In the genomic region with DNA sequence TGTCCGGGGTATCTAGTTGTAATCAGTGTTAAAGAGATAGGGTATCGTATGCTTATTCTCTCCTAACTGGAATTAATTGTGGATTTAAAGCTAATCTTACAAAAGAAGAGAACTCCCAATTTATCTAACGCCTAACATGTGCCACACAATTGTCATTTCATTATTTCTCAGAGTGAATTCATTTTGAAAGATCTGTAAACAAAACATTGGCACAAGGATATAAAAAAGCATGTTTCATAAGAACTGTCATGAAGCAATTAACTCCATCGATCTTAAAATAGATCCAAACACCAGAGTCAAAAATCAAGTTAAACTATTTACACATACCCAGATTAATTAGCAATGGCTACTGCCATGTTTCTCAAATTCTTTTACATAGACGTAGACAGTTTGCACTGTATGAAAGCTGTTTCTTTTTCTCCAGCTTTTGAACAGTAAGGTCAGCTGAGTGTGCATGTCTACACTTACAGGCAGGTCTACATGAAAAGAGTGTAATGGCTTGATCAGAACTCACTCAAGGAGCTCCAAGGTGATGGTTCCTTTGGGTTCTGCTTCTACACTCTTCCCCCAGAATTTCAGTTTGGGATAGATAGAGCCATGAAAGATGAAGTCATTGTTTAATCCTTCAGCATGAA, we compare ENCODE assay signal across 10 cellular contexts.
"Had no signal": no experiment of that assay in that cellular context is flagged by ENCODE, and none has a peak within 500 bp of the region (broad histone marks: within the 10 kb centered on the region; RNA-seq: fewer than 3 reads in every experiment).

No MANE protein-coding gene starts in this region.

- H3K9me3 ChIP-seq: adrenal gland, lower lobe of right lung, prostate gland, spleen, testis, upper lobe of right lung had no signal

- DNase-seq: natural killer cell, upper lobe of right lung had no signal

- H3K27ac ChIP-seq: adrenal gland, lower lobe of right lung, prostate gland, testis, upper lobe of right lung, VCaP had no signal

- H3K36me3 ChIP-seq: adrenal gland, prostate gland had no signal

- H3K27me3 ChIP-seq: adrenal gland, spleen, testis, upper lobe of right lung had no signal

- ATAC-seq: activated CD4-positive, alpha-beta T cell treated with anti-CD3 and anti-CD28 coated beads for 36 hours; natural killer cell; T-cell had no signal

- H3K4me1 ChIP-seq: adrenal gland, lower lobe of right lung, prostate gland, testis had no signal

- H3K4me3 ChIP-seq: adrenal gland, lower lobe of right lung, prostate gland, spleen, testis, upper lobe of right lung had no signal
